ENCODE assay signal across 19 cellular contexts in genomic region chr2:237680702-237681478, GRCh38. TPM values are rescaled to one million over a fixed set of nuclear protein-coding genes. Genes with fewer than 3 reads are reported as not detected.
DNase-seq lines count a peak whose midpoint lies in the region; ATAC-seq and TF ChIP-seq lines count a peak whose summit lies in the region.
"Had no signal": no experiment of that assay in that cellular context is flagged by ENCODE, and none has a peak within 500 bp of the region (broad histone marks: within the 10 kb centered on the region; RNA-seq: fewer than 3 reads in every experiment).

No MANE protein-coding gene starts in this region.

- CTCF ChIA-PET in activated CD4-positive, alpha-beta T cell treated with anti-CD3 and anti-CD28 coated beads, Interleukin-2, amount 10 ng/mL, durations not matched to agents 7 days and 5 days (lab: Charles Lee): interaction anchor here (1.5 kb wide), 1 partner anchor 7 kb away, joined by 3 read pairs; no protein-coding TSS in a partner anchor

- no peak for TF ChIP-seq POLR2A in gastroesophageal sphincter (IDR thresholded peaks at IDR 0.05)

- peaks cover 4 to 61% (median 19%) of the 10 kb centered on the region in 3 donors for H3K4me1 ChIP-seq in gastroesophageal sphincter
- H3K4me1 ChIP-seq in mucosa of rectum (ENCODE audit: control insufficient read depth in 2 of 2, insufficient read depth in 2 of 2, low read length in 2 of 2): peaks cover 18 to 33% of the 10 kb centered on the region in 2 donors
- H3K4me1 ChIP-seq in thoracic aorta (ENCODE audit: control insufficient read depth in 1 of 2, low read depth in 2 of 2): peaks cover 22 to 55% of the 10 kb centered on the region in 2 donors

- H3K27ac Mint-ChIP-seq in activated CD4-positive, alpha-beta T cell treated with anti-CD3 and anti-CD28 coated beads, Interleukin-2, amount 10 ng/mL, durations not matched to agents 7 days and 5 days: peak overlapping the region; percentile 26
- H3K27ac Mint-ChIP-seq in natural killer cell: peak overlapping the region in 1 of 2 donors; percentile 31
- H3K27ac Mint-ChIP-seq: B cell; CD4-positive, alpha-beta T cell had no signal

- no peaks in the 10 kb centered on the region for H3K9me3 Mint-ChIP-seq in activated CD4-positive, alpha-beta T cell treated with anti-CD3 and anti-CD28 coated beads, Interleukin-2, amount 10 ng/mL, durations not matched to agents 7 days and 5 days
- no peaks in the 10 kb centered on the region for H3K9me3 Mint-ChIP-seq in natural killer cell
- H3K9me3 Mint-ChIP-seq: CD4-positive, alpha-beta T cell; IgD-negative memory B cell had no signal

- ATAC-seq in gastroesophageal sphincter: no peak
- no peak for ATAC-seq in thoracic aorta (ENCODE audit: insufficient number of reproducible peaks, low FRiP score, low read depth)
- no peak for ATAC-seq in natural killer cell

- H3K36me3 Mint-ChIP-seq in activated CD4-positive, alpha-beta T cell treated with anti-CD3 and anti-CD28 coated beads, Interleukin-2, amount 10 ng/mL, durations not matched to agents 7 days and 5 days (ENCODE audit: low read depth): peaks cover 2% of the 10 kb centered on the region
- no peaks in the 10 kb centered on the region for H3K36me3 Mint-ChIP-seq in natural killer cell

- H3K27me3 ChIP-seq in gastroesophageal sphincter (no peaks in the 10 kb centered on the region), mucosa of rectum (ENCODE audit: control insufficient read depth in 2 of 2, insufficient read depth in 2 of 2, low read length in 2 of 2) (no peaks in the 10 kb centered on the region), thoracic aorta (replicated peaks; ENCODE audit: insufficient read depth) (no peaks in the 10 kb centered on the region)

- H3K27ac ChIP-seq in gastroesophageal sphincter: peak overlapping the region in 3 of 4 donors; percentile 1 to 87 (median 87)
- peak overlapping the region; percentile 3 to 34 for H3K27ac ChIP-seq in mucosa of rectum (ENCODE audit: low read depth in 2 of 2, low read length in 2 of 2)
- peak overlapping the region; percentile 15 to 27 for H3K27ac ChIP-seq in thoracic aorta
- H3K27ac ChIP-seq: 22Rv1 had no signal

- no peaks in the 10 kb centered on the region for H3K9me3 ChIP-seq in gastroesophageal sphincter
- no peaks in the 10 kb centered on the region for H3K9me3 ChIP-seq in mucosa of rectum (ENCODE audit: control insufficient read depth in 2 of 2, low read length in 2 of 2)
- no peaks in the 10 kb centered on the region for H3K9me3 ChIP-seq in thoracic aorta

- TF ChIP-seq CTCF in gastroesophageal sphincter (IDR thresholded peaks at IDR 0.05): no peak
- no peak for TF ChIP-seq CTCF in thoracic aorta (IDR thresholded peaks at IDR 0.05)
- no peak for TF ChIP-seq CTCF in natural killer cell (IDR thresholded peaks at IDR 0.05)

- POLR2A ChIA-PET in activated CD4-positive, alpha-beta T cell treated with anti-CD3 and anti-CD28 coated beads, Interleukin-2, amount 10 ng/mL, durations not matched to agents 7 days and 5 days (lab: Charles Lee): no interaction called here

- peaks cover 24% of the 10 kb centered on the region for H3K4me1 Mint-ChIP-seq in activated CD4-positive, alpha-beta T cell treated with anti-CD3 and anti-CD28 coated beads, Interleukin-2, amount 10 ng/mL, durations not matched to agents 7 days and 5 days
- H3K4me1 Mint-ChIP-seq in natural killer cell: peaks cover 33 to 43% of the 10 kb centered on the region in 2 donors

- 74 to 78% methylated on average over 4 to 7 of the region's 8 CpGs for WGBS in gastroesophageal sphincter (ENCODE audit: low coverage in 1 of 2), 2 donors

- no peaks in the 10 kb centered on the region for H3K27me3 Mint-ChIP-seq in activated CD4-positive, alpha-beta T cell treated with anti-CD3 and anti-CD28 coated beads, Interleukin-2, amount 10 ng/mL, durations not matched to agents 7 days and 5 days
- H3K27me3 Mint-ChIP-seq in natural killer cell (ENCODE audit: low read depth in 2 of 2): no peaks in the 10 kb centered on the region
- H3K27me3 Mint-ChIP-seq: B cell; CD4-positive, alpha-beta T cell had no signal

- DNase-seq in activated CD4-positive, alpha-beta T cell treated with anti-CD3 and anti-CD28 coated beads, Interleukin-2, amount 10 ng/mL, durations not matched to agents 7 days and 5 days: no peak
- DNase-seq in activated CD4-positive, alpha-beta T cell treated with anti-CD3 and anti-CD28 coated beads, Interleukin-2, amount 50 U/mL, for 48 hours: no peak
- DNase-seq in thoracic aorta (ENCODE audit: low spot score) (no peak), HCEC 1CT (no peak), NCI-H2029 (lab: John Stamatoyannopoulos, UW) (no peak), natural killer cell (no peak)
- DNase-seq: Calu3; CD4-positive, alpha-beta T cell; Kasumi-1; NCI-H1105 treated with DMSO at 0.1 percent for 48 hours; NCI-H1694 treated with DMSO at 0.1 percent for 48 hours; NCI-H446; NCI-H69; OCI-M1 had no signal

- H3K36me3 ChIP-seq in gastroesophageal sphincter (peaks cover 0 to 4% of the 10 kb centered on the region in 2 donors), mucosa of rectum (ENCODE audit: control insufficient read depth in 2 of 2, insufficient read depth in 2 of 2, low read length in 2 of 2) (no peaks in the 10 kb centered on the region), thoracic aorta (no peaks in the 10 kb centered on the region)

- intact Hi-C loops in natural killer cell (cut with micrococcal nuclease): no loop called here

- no peak overlapping the region for H3K4me3 Mint-ChIP-seq in activated CD4-positive, alpha-beta T cell treated with anti-CD3 and anti-CD28 coated beads, Interleukin-2, amount 10 ng/mL, durations not matched to agents 7 days and 5 days
- H3K4me3 Mint-ChIP-seq in natural killer cell: no peak overlapping the region
- H3K4me3 Mint-ChIP-seq: B cell; CD4-positive, alpha-beta T cell; IgD-negative memory B cell had no signal

- no peak overlapping the region for H3K9ac ChIP-seq in mucosa of rectum (ENCODE audit: low read depth in 1 of 2, low read length in 2 of 2)

- H3K4me3 ChIP-seq in gastroesophageal sphincter (no peak overlapping the region), mucosa of rectum (ENCODE audit: low read length in 2 of 2) (no peak overlapping the region), thoracic aorta (no peak overlapping the region)

- no peak for TF ChIP-seq EP300 in gastroesophageal sphincter (IDR thresholded peaks at IDR 0.05)

RNA-seq across cellular contexts. Expression of gene LRRFIP1, which starts 53.5 kb away (rescaled TPM):
- total RNA-seq in activated CD4-positive, alpha-beta T cell treated with anti-CD3 and anti-CD28 coated beads, Interleukin-2, amount 10 ng/mL, durations not matched to agents 7 days and 5 days: 100 to 1,000 TPM; 187 to 196 TPM
- total RNA-seq in gastroesophageal sphincter: 100 to 1,000 TPM; 164 to 225 (median 179) TPM
- 100 to 1,000 TPM; 196 to 244 TPM for total RNA-seq in thoracic aorta
- total RNA-seq in natural killer cell: 100 to 1,000 TPM; 163 to 207 (median 188) TPM

Comparison
In these comparisons a context has a peak if more than half of its experiments do, and no peak if none do; other contexts are left out.
1. H3K27ac ChIP-seq: peak in every context shown above with its lines; median percentile 87 in gastroesophageal sphincter; 21 in thoracic aorta; 18 in mucosa of rectum.